ENCODE assay signal across 1 cellular context in the genomic region with DNA sequence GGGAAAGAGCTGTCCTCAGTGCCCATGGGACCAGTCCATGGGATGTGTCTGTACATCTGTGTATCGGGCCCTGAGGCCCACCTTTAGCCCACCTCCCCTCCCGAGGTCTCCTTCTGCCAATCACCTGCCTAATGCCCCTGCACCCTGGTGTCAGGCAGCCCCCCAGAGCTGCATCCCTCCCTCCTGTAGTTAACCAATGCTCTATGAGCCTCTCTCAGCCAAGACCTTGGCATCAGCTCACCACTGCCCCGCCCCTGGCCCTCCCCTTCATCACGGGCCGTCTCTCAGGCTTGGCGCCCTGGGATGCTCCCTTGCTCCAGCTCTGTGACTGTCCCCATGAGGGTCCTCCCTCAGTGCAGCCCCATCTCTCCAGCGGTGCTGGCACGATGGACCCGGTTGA.
A peak's percentile ranks its signal among the peaks of the same experiment; 100 is the strongest.
TF ChIP-seq lines count a peak whose summit lies in the region.

No MANE protein-coding gene starts in this region.

TF ChIP-seq in HepG2, 621 proteins besides CTCF, POLR2A, EP300 and RAD21:
- TF ChIP-seq HOXA7 (CRISPR knock-in tag; IDR thresholded peaks at IDR 0.05), result no peak
- 0 out of 2 replicates have a peak, but pooled peaks have one; percentile 19 for TF ChIP-seq SP5 (CRISPR knock-in tag; IDR thresholded peaks at IDR 0.05; ENCODE audit: borderline replicate concordance, low read depth)
